2 cellular contexts compared by ENCODE assay signal in the genomic region with DNA sequence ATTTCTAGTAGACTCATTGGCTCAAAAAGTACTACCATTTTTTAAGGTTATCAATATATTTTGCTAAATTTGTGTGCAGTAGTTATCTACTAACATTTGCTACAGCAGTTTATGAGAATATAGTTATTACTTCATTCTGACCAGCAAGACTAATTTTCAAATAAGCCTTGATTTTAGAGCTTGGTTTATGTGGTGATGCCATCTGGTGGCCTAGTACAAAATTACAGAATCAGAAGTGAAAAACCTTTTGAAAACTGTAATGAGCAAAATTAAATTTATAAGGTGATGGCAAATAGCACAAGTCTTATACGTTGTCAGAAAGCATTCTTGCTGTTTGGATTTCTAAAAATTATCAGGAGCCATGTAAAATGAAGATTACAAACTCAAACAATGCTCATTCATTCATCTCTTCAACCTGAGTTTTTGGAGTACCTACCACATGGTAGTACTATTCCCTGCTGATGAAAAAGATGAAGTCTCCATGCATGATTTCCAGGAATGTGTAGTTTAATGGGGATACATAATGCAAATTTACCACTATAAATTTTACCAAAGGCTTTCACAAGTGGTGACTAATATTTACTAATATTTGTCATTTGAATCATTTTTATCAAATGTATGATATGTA.
TF ChIP-seq lines count a peak whose summit lies in the region.

No MANE protein-coding gene starts in this region.

TF ChIP-seq in HEK293T, 16 proteins besides CTCF, POLR2A, EP300 and RAD21 (continued from another document):
- TF ChIP-seq, protein P1, sequence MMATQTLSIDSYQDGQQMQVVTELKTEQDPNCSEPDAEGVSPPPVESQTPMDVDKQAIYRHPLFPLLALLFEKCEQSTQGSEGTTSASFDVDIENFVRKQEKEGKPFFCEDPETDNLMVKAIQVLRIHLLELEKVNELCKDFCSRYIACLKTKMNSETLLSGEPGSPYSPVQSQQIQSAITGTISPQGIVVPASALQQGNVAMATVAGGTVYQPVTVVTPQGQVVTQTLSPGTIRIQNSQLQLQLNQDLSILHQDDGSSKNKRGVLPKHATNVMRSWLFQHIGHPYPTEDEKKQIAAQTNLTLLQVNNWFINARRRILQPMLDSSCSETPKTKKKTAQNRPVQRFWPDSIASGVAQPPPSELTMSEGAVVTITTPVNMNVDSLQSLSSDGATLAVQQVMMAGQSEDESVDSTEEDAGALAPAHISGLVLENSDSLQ (IDR thresholded peaks at IDR 0.05) = no peak
- no peak for TF ChIP-seq L3MBTL2 (conservative IDR thresholded peaks at IDR 0.05)
- TF ChIP-seq LEF1 (IDR thresholded peaks at IDR 0.05; ENCODE audit: borderline replicate concordance) = no peak
- no peak for TF ChIP-seq ELF4 (IDR thresholded peaks at IDR 0.05)

TF ChIP-seq in endothelial cell of umbilical vein, 7 proteins besides CTCF, POLR2A, EP300 and RAD21 (continued from another document):
- TF ChIP-seq MAX (IDR thresholded peaks at IDR 0.05; ENCODE audit: insufficient read depth, insufficient read length) = no peak
- TF ChIP-seq JUN (IDR thresholded peaks at IDR 0.05; ENCODE audit: borderline replicate concordance, insufficient read depth, insufficient read length, low read depth) = no peak
